Comparison of ENCODE assay signal across 5 cellular contexts in genomic region chr10:87026747-87027508, GRCh38. TPM values are rescaled to one million over a fixed set of nuclear protein-coding genes. Genes with fewer than 3 reads are reported as not detected.
"Had no signal": no experiment of that assay in that cellular context is flagged by ENCODE, and none has a peak within 500 bp of the region (broad histone marks: within the 10 kb centered on the region; RNA-seq: fewer than 3 reads in every experiment).

No MANE protein-coding gene starts in this region.

RNA-seq across cellular contexts. Expression of gene FAM25A, which starts 6.8 kb away (rescaled TPM):
- total RNA-seq: GM23338, H1, H9, HT-29, K562 had no signal
- polyA plus RNA-seq: GM23338, H1, K562 had no signal

RNA-seq across cellular contexts. Expression of gene ADIRF, which starts 58.6 kb away (rescaled TPM):
- total RNA-seq: GM23338, H1, H9, K562 had no signal
- polyA plus RNA-seq: H1 had no signal
